ENCODE assay signal across 14 cellular contexts in the genomic region with DNA sequence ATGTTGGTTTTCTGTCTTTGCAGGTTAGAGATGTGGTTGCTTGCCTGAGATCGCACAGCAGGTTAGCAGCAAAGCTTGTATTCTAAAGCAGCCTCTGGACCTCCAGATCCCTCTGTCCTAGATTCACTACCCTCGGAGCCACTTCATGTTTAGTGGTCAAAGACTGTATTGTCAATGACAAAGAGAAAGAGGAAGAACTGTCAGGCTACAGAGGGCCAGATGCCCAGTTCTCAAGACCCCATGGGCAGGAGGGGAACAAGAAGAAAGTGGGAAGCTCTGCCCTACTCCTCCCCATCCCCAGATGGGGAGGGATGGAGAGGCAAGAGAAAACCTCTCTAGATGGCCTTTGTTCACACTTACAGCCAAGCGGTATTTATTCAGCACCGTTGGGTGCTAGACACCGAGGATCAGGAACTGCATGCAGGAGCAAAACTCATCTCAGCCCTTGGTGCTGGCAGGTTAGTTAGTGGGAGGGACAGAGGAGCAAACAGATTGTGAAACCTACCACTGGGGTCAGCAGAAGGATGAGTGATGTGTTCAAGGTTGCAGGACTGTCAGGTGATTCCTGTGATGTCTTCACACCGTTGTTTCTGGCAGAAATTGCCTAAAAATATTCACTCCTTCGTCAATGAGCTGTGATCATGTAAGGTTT. TPM values are rescaled to one million over a fixed set of nuclear protein-coding genes. Genes with fewer than 3 reads are reported as not detected.
DNase-seq lines count a peak whose midpoint lies in the region; ATAC-seq and TF ChIP-seq lines count a peak whose summit lies in the region.
"Had no signal": no experiment of that assay in that cellular context is flagged by ENCODE, and none has a peak within 500 bp of the region (broad histone marks: within the 10 kb centered on the region; RNA-seq: fewer than 3 reads in every experiment).

No MANE protein-coding gene starts in this region.

- H3K4me1 ChIP-seq in PC-9 (replicated peaks; ENCODE audit: insufficient read depth), result peaks cover 74% of the 10 kb centered on the region

- peaks cover 41% of the 10 kb centered on the region for H3K4me1 Mint-ChIP-seq in stimulated activated naive CD8-positive, alpha-beta T cell treated with anti-CD3 and anti-CD28 coated beads, Interleukin-15, amount 100 ng/mL, for 72 hours

- ATAC-seq in stimulated activated naive CD8-positive, alpha-beta T cell treated with anti-CD3 and anti-CD28 coated beads, Interleukin-15, amount 100 ng/mL, for 72 hours, result no peak
- no peak for ATAC-seq in stimulated activated naive CD8-positive, alpha-beta T cell treated with anti-CD3 and anti-CD28 coated beads, Interleukin-15, Interleukin-2, amounts not matched to agents 100 U/mL and 50 U/mL, for 24 hours
- peak; percentile 83 for ATAC-seq in left lobe of liver
- no peak for ATAC-seq in HG03108 (IDR thresholded peaks at IDR 0.05; ENCODE audit: unreplicated experiment)

- H3F3A ChIP-seq in PC-9 (ENCODE audit: insufficient read depth, low read depth), result peaks cover 48% of the 10 kb centered on the region

- no peak overlapping the region for H3K4me3 Mint-ChIP-seq in stimulated activated naive CD8-positive, alpha-beta T cell treated with anti-CD3 and anti-CD28 coated beads, Interleukin-15, amount 100 ng/mL, for 72 hours
- H3K4me3 Mint-ChIP-seq: activated CD4-positive, alpha-beta memory T cell treated with anti-CD3 and anti-CD28 coated beads, Interleukin-2, amount 10 ng/mL, durations not matched to agents 7 days and 5 days; mesothelial cell of epicardium; T-helper 2 cell treated with Interferon-gamma antibody and Interleukin-4, amounts not matched to agents 5 μg/mL and 100 μg/mL, for 36 hours had no signal

- H3K4me2 ChIP-seq in PC-9, result peak overlapping the region; percentile 29

- no peak overlapping the region; the same call in 1 of the 2 replicates for H2AFZ ChIP-seq in PC-9

- intact Hi-C loops in PC-9 (cut with micrococcal nuclease; ENCODE audit: unreplicated experiment), result no loop called here

- H3K9me3 Mint-ChIP-seq in stimulated activated naive CD8-positive, alpha-beta T cell treated with anti-CD3 and anti-CD28 coated beads, Interleukin-15, amount 100 ng/mL, for 72 hours, result no peaks in the 10 kb centered on the region
- H3K9me3 Mint-ChIP-seq: activated CD4-positive, alpha-beta memory T cell treated with anti-CD3 and anti-CD28 coated beads, Interleukin-2, amount 10 ng/mL, durations not matched to agents 7 days and 5 days; mesothelial cell of epicardium; T-helper 2 cell treated with Interferon-gamma antibody and Interleukin-4, amounts not matched to agents 5 μg/mL and 100 μg/mL, for 36 hours had no signal

- no peaks in the 10 kb centered on the region for H3K79me2 ChIP-seq in PC-9 (ENCODE audit: low read depth)

- BruUV-seq in PC-9 (replicated peaks; lab: Mats Ljungman, UMichigan), result no TSS peak

- no peak overlapping the region for H3K27ac ChIP-seq in PC-9

- no peak overlapping the region for H3K4me3 ChIP-seq in PC-9

- POLR2A ChIA-PET in PC-9 (lab: Charles Lee; ENCODE audit: unreplicated experiment), result interaction anchor here (0.6 to 0.8 kb wide), 3 partner anchors 8 to 45 kb away, joined by 4 to 7 read pairs (median 6); no protein-coding TSS in a partner anchor

- H3K9me2 ChIP-seq in PC-9 (ENCODE audit: insufficient read depth), result no peaks in the 10 kb centered on the region; the same call in 1 of the 2 replicates

- CTCF ChIA-PET in PC-9 (lab: Charles Lee), result interaction anchor here (0.6 kb wide), 1 partner anchor 94 kb away, joined by 4 read pairs; a partner anchor contains a TSS

- H3K27me3 ChIP-seq in PC-9 (ENCODE audit: insufficient read depth, low read depth), result no peaks in the 10 kb centered on the region

- DNase-seq in stimulated activated naive CD8-positive, alpha-beta T cell treated with anti-CD3 and anti-CD28 coated beads, Interleukin-15, amount 100 ng/mL, for 72 hours, result no peak
- no peak for DNase-seq in stimulated activated naive CD8-positive, alpha-beta T cell treated with anti-CD3 and anti-CD28 coated beads, Interleukin-15, Interleukin-2, amounts not matched to agents 100 U/mL and 50 U/mL, for 24 hours
- DNase-seq in PC-9 (peak in 1 of 2 experiments; percentile 64), left lobe of liver (ENCODE audit: low spot score) (peak; percentile 88), epidermal melanocyte (ENCODE audit: insufficient read length, low spot score) (no peak), DMS53 treated with DMSO at 0.1 percent for 48 hours (lab: John Stamatoyannopoulos, UW; ENCODE audit: unreplicated experiment) (no peak), NCI-H2196 treated with DMSO at 0.1 percent for 48 hours (lab: John Stamatoyannopoulos, UW; ENCODE audit: unreplicated experiment) (no peak)
- DNase-seq: activated CD4-positive, alpha-beta memory T cell treated with anti-CD3 and anti-CD28 coated beads, Interleukin-2, amount 10 ng/mL, durations not matched to agents 7 days and 5 days; activated effector memory CD4-positive, alpha-beta T cell treated with anti-CD3 and anti-CD28 coated beads, Interleukin-2, amount 50 U/mL, for 16 hours; DMS 273 treated with DMSO at 0.1 percent for 48 hours; trophoblast cell had no signal

- H4K20me1 ChIP-seq in PC-9 (ENCODE audit: insufficient read depth), result no peaks in the 10 kb centered on the region

- no peaks in the 10 kb centered on the region for H3K9me3 ChIP-seq in PC-9 (ENCODE audit: insufficient read depth, low read depth)

- no peak for TF ChIP-seq CTCF in PC-9 (conservative IDR thresholded peaks at IDR 0.05)

- no peaks in the 10 kb centered on the region for H3K36me3 ChIP-seq in PC-9 (ENCODE audit: low read depth)

- peaks cover 8% of the 10 kb centered on the region for H3K27me3 Mint-ChIP-seq in stimulated activated naive CD8-positive, alpha-beta T cell treated with anti-CD3 and anti-CD28 coated beads, Interleukin-15, amount 100 ng/mL, for 72 hours
- H3K27me3 Mint-ChIP-seq: activated CD4-positive, alpha-beta memory T cell treated with anti-CD3 and anti-CD28 coated beads, Interleukin-2, amount 10 ng/mL, durations not matched to agents 7 days and 5 days had no signal

- peak overlapping the region; percentile 64 to 85 for H3K27ac Mint-ChIP-seq in stimulated activated naive CD8-positive, alpha-beta T cell treated with anti-CD3 and anti-CD28 coated beads, Interleukin-15, amount 100 ng/mL, for 72 hours
- H3K27ac Mint-ChIP-seq: activated CD4-positive, alpha-beta memory T cell treated with anti-CD3 and anti-CD28 coated beads, Interleukin-2, amount 10 ng/mL, durations not matched to agents 7 days and 5 days; mesothelial cell of epicardium; T-helper 2 cell treated with Interferon-gamma antibody and Interleukin-4, amounts not matched to agents 5 μg/mL and 100 μg/mL, for 36 hours had no signal

RNA-seq across cellular contexts. Expression of a gene that starts 38.3 kb away (rescaled TPM):
- total RNA-seq in PC-9 (2021) (43.3 and 43.7 TPM in 2 replicates), left lobe of liver (22.7 TPM)
